Comparison of ENCODE assay signal across 11 cellular contexts in genomic region chr6:140052757-140053729, GRCh38.
DNase-seq lines count a peak whose midpoint lies in the region; ATAC-seq and TF ChIP-seq lines count a peak whose summit lies in the region.
"Had no signal": no experiment of that assay in that cellular context is flagged by ENCODE, and none has a peak within 500 bp of the region (broad histone marks: within the 10 kb centered on the region; RNA-seq: fewer than 3 reads in every experiment).

No MANE protein-coding gene starts in this region.

- H3K4me2 ChIP-seq in OCI-LY1 (ENCODE audit: low read length) (no peak overlapping the region), smooth muscle cell (no peak overlapping the region)

- no peaks in the 10 kb centered on the region for H3K36me3 Mint-ChIP-seq in activated naive CD4-positive, alpha-beta T cell treated with anti-CD3 and anti-CD28 coated beads for 36 hours (ENCODE audit: low read depth)
- no peaks in the 10 kb centered on the region for H3K36me3 Mint-ChIP-seq in activated CD4-positive, alpha-beta memory T cell treated with anti-CD3 and anti-CD28 coated beads for 36 hours
- H3K36me3 Mint-ChIP-seq: CD4-positive, CD25-positive, alpha-beta regulatory T cell; naive thymus-derived CD8-positive, alpha-beta T cell had no signal

- H3K4me3 ChIP-seq in OCI-LY1 (ENCODE audit: low read depth, low read length, poor library complexity, severe bottlenecking) (no peak overlapping the region), smooth muscle cell (no peak overlapping the region)

- H2AFZ ChIP-seq in OCI-LY1 (ENCODE audit: low read length) (no peak overlapping the region), smooth muscle cell (ENCODE audit: low read depth) (no peak overlapping the region)

- intact Hi-C loops in activated naive CD4-positive, alpha-beta T cell treated with anti-CD3 and anti-CD28 coated beads for 36 hours (cut with micrococcal nuclease) = no loop called here
- intact Hi-C loops in activated CD4-positive, alpha-beta memory T cell treated with anti-CD3 and anti-CD28 coated beads for 36 hours (cut with micrococcal nuclease) = no loop called here

- no peaks in the 10 kb centered on the region for H3K79me2 ChIP-seq in OCI-LY1 (ENCODE audit: insufficient read depth, low read length)
- no peaks in the 10 kb centered on the region for H3K79me2 ChIP-seq in smooth muscle cell (ENCODE audit: low read depth)

- no peaks in the 10 kb centered on the region for H3K9me3 ChIP-seq in OCI-LY1 (ENCODE audit: low read length)
- H3K9me3 ChIP-seq in smooth muscle cell (replicated peaks; ENCODE audit: low read depth) = no peaks in the 10 kb centered on the region

- no peaks in the 10 kb centered on the region for H3K9me3 Mint-ChIP-seq in activated naive CD4-positive, alpha-beta T cell treated with anti-CD3 and anti-CD28 coated beads for 36 hours
- H3K9me3 Mint-ChIP-seq in activated CD4-positive, alpha-beta memory T cell treated with anti-CD3 and anti-CD28 coated beads for 36 hours = no peaks in the 10 kb centered on the region

- CTCF ChIA-PET in activated naive CD4-positive, alpha-beta T cell treated with anti-CD3 and anti-CD28 coated beads for 36 hours (lab: Charles Lee) = interaction anchor here (0.6 kb wide), 1 partner anchor 1184 kb away, joined by 3 read pairs; no protein-coding TSS in a partner anchor
- CTCF ChIA-PET in activated CD4-positive, alpha-beta memory T cell treated with anti-CD3 and anti-CD28 coated beads for 36 hours (lab: Charles Lee) = interaction anchor here (1.1 kb wide), 1 partner anchor 14 kb away, joined by 3 read pairs; no protein-coding TSS in a partner anchor

- POLR2A ChIA-PET in activated CD4-positive, alpha-beta memory T cell treated with anti-CD3 and anti-CD28 coated beads for 36 hours (lab: Charles Lee) = no interaction called here

- H3F3A ChIP-seq in OCI-LY1 (ENCODE audit: insufficient read depth, low read length) (no peaks in the 10 kb centered on the region), smooth muscle cell (ENCODE audit: low read depth) (peaks cover 5% of the 10 kb centered on the region)

- H3K27ac ChIP-seq in OCI-LY1 (ENCODE audit: low read depth, low read length, poor library complexity, severe bottlenecking) (no peak overlapping the region), smooth muscle cell (ENCODE audit: low read depth) (peak overlapping the region; percentile 97)

- WGBS in smooth muscle cell (ENCODE audit: low lambda C conversion rate) = 78% methylated on average over 6 of the region's 6 CpGs

- H3K4me3 Mint-ChIP-seq in activated naive CD4-positive, alpha-beta T cell treated with anti-CD3 and anti-CD28 coated beads for 36 hours = no peak overlapping the region
- H3K4me3 Mint-ChIP-seq in activated CD4-positive, alpha-beta memory T cell treated with anti-CD3 and anti-CD28 coated beads for 36 hours = no peak overlapping the region
- H3K4me3 Mint-ChIP-seq: CD4-positive, CD25-positive, alpha-beta regulatory T cell; naive thymus-derived CD8-positive, alpha-beta T cell had no signal

- no peak overlapping the region for H3K9ac ChIP-seq in OCI-LY1 (ENCODE audit: low read length)
- H3K9ac ChIP-seq in smooth muscle cell (ENCODE audit: low read depth) = no peak overlapping the region

- no peak for ATAC-seq in GM19467 (IDR thresholded peaks at IDR 0.05; ENCODE audit: unreplicated experiment)
- ATAC-seq: naive thymus-derived CD8-positive, alpha-beta T cell had no signal

- DNase-seq in activated naive CD4-positive, alpha-beta T cell treated with anti-CD3 and anti-CD28 coated beads for 36 hours = peak; percentile 7
- no peak for DNase-seq in activated naive CD4-positive, alpha-beta T cell treated with Interleukin-2 at 50 U/mL for 16 hours
- DNase-seq in fibroblast of gingiva (ENCODE audit: low read depth) (peak; percentile 90), smooth muscle cell (lab: John Stamatoyannopoulos, UW; ENCODE audit: unreplicated experiment) (no peak), OCI-M2 (lab: John Stamatoyannopoulos, UW; ENCODE audit: unreplicated experiment) (no peak)
- DNase-seq in activated CD4-positive, alpha-beta memory T cell treated with anti-CD3 and anti-CD28 coated beads for 36 hours = no peak
- DNase-seq: CD4-positive, CD25-positive, alpha-beta regulatory T cell; cerebellar nuclear complex; naive thymus-derived CD8-positive, alpha-beta T cell had no signal

- no peaks in the 10 kb centered on the region for H3K4me1 Mint-ChIP-seq in activated naive CD4-positive, alpha-beta T cell treated with anti-CD3 and anti-CD28 coated beads for 36 hours (ENCODE audit: low read depth)
- H3K4me1 Mint-ChIP-seq in activated CD4-positive, alpha-beta memory T cell treated with anti-CD3 and anti-CD28 coated beads for 36 hours (ENCODE audit: low read depth) = no peaks in the 10 kb centered on the region
- H3K4me1 Mint-ChIP-seq: CD4-positive, CD25-positive, alpha-beta regulatory T cell; naive thymus-derived CD8-positive, alpha-beta T cell had no signal

- H3K27me3 ChIP-seq in OCI-LY1 (ENCODE audit: insufficient read depth, low read length) (no peaks in the 10 kb centered on the region), smooth muscle cell (ENCODE audit: low read depth) (no peaks in the 10 kb centered on the region)

- H3K4me1 ChIP-seq in OCI-LY1 (ENCODE audit: insufficient read depth, low read length, severe bottlenecking) (no peaks in the 10 kb centered on the region), smooth muscle cell (ENCODE audit: low read depth) (peaks cover 19% of the 10 kb centered on the region)

- H4K20me1 ChIP-seq in OCI-LY1 (ENCODE audit: insufficient read depth, low read length) = no peaks in the 10 kb centered on the region
- no peaks in the 10 kb centered on the region for H4K20me1 ChIP-seq in smooth muscle cell (ENCODE audit: low read depth)

- TF ChIP-seq CTCF in OCI-LY1 (IDR thresholded peaks at IDR 0.05; ENCODE audit: low read length) (peak; percentile 50), smooth muscle cell (IDR thresholded peaks at IDR 0.05; ENCODE audit: borderline replicate concordance, insufficient read depth, poor library complexity, severe bottlenecking) (peak; percentile 28)

- H3K27ac Mint-ChIP-seq in activated naive CD4-positive, alpha-beta T cell treated with anti-CD3 and anti-CD28 coated beads for 36 hours = no peak overlapping the region
- H3K27ac Mint-ChIP-seq in activated CD4-positive, alpha-beta memory T cell treated with anti-CD3 and anti-CD28 coated beads for 36 hours = no peak overlapping the region
- H3K27ac Mint-ChIP-seq: naive thymus-derived CD8-positive, alpha-beta T cell had no signal

- H3K27me3 Mint-ChIP-seq in activated naive CD4-positive, alpha-beta T cell treated with anti-CD3 and anti-CD28 coated beads for 36 hours (ENCODE audit: low read depth) = peaks cover 18% of the 10 kb centered on the region
- H3K27me3 Mint-ChIP-seq in activated CD4-positive, alpha-beta memory T cell treated with anti-CD3 and anti-CD28 coated beads for 36 hours = peaks cover 9% of the 10 kb centered on the region
- H3K27me3 Mint-ChIP-seq: CD4-positive, CD25-positive, alpha-beta regulatory T cell had no signal

- no peaks in the 10 kb centered on the region for H3K9me2 ChIP-seq in OCI-LY1 (ENCODE audit: low read depth, low read length)

- H3K36me3 ChIP-seq in OCI-LY1 (ENCODE audit: insufficient read depth, low read length) (no peaks in the 10 kb centered on the region), smooth muscle cell (ENCODE audit: low read depth) (no peaks in the 10 kb centered on the region)

Comparison
In these comparisons a context has a peak if more than half of its experiments do, and no peak if none do; other contexts are left out.
1. DNase-seq: peak in activated naive CD4-positive, alpha-beta T cell treated with anti-CD3 and anti-CD28 coated beads for 36 hours (single experiment) and fibroblast of gingiva (single experiment); none in activated naive CD4-positive, alpha-beta T cell treated with Interleukin-2 at 50 U/mL for 16 hours (single experiment), smooth muscle cell (single experiment), OCI-M2 (single experiment) and activated CD4-positive, alpha-beta memory T cell treated with anti-CD3 and anti-CD28 coated beads for 36 hours (single experiment).